Comparison of ENCODE assay signal across 8 cellular contexts in the genomic region with DNA sequence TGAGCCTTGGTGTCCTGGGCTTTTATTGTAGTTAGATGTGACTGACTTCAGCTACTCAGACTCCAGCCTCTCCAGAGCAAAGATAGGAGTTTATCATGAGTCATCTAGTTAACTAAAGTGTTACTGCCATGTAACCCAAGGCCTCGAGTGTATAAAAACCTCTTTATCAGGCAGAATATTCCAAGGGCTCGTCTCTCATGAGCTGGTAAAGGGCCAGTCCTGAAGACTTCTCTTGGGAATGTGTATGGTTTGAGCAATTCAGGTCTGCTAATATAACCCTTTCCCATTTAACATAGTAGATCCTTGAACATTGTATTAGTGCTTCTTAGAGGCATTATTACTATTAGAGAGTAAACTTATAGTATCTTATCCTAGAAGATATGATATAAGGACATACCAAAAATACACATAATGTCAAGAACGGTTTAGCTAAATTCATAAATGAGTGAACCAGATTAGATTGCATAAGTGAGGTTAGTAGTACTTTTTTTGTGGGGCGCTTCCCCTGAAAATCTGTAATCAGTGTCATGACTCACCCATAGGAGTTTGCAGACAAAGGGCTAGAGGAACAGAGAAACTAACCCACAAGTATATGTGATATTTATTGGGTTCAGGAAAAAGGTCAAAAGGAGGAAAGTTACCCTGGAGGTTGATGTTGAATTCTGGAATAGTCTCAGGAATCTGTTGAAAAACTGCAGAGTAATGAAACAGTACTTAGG. TPM values are rescaled to one million over a fixed set of nuclear protein-coding genes. Genes with fewer than 3 reads are reported as not detected.
DNase-seq lines count a peak whose midpoint lies in the region; ATAC-seq lines count a peak whose summit lies in the region.

No MANE protein-coding gene starts in this region.

- H3K4me2 ChIP-seq in skeletal muscle satellite cell (ENCODE audit: low read length) = peak overlapping the region; percentile 43

- peaks cover 46% of the 10 kb centered on the region for H3K4me1 ChIP-seq in skeletal muscle satellite cell (ENCODE audit: control insufficient read depth, insufficient read depth, low read length)

- no peaks in the 10 kb centered on the region for H3K36me3 ChIP-seq in skeletal muscle satellite cell (ENCODE audit: insufficient read depth, low read length)

- peak overlapping the region; percentile 15 for H3K4me3 ChIP-seq in skeletal muscle satellite cell (ENCODE audit: low read length)

- DNase-seq in HS-5 (ENCODE audit: low read depth) (peak; percentile 70), dedifferentiated amniotic fluid mesenchymal stem cell (ENCODE audit: extremely low spot score) (peak; percentile 22), NCI-H510A (lab: John Stamatoyannopoulos, UW) (no peak), NCI-H2107 treated with DMSO at 0.1 percent for 48 hours (lab: John Stamatoyannopoulos, UW; ENCODE audit: unreplicated experiment) (no peak)
- no peak for DNase-seq in activated CD4-positive, alpha-beta T cell treated with anti-CD3 and anti-CD28 coated beads for 48 hours

- peak; percentile 45 for ATAC-seq in GM19395 (IDR thresholded peaks at IDR 0.05; ENCODE audit: unreplicated experiment)
- ATAC-seq in HG03469 (IDR thresholded peaks at IDR 0.05; ENCODE audit: unreplicated experiment) = no peak

- H3K9ac ChIP-seq in skeletal muscle satellite cell (ENCODE audit: low read depth, low read length) = peak overlapping the region; percentile 28

- H3K9me3 ChIP-seq in skeletal muscle satellite cell (replicated peaks; ENCODE audit: low read length) = no peaks in the 10 kb centered on the region

- no peaks in the 10 kb centered on the region for H3K27me3 ChIP-seq in skeletal muscle satellite cell (ENCODE audit: control insufficient read depth, insufficient read depth, low read length)

RNA-seq across cellular contexts. Expression of a gene that starts 16.0 kb away (rescaled TPM):
- 24.7 and 34.0 TPM in 2 replicates for total RNA-seq in skeletal muscle satellite cell (2012; rRNA removed)

Comparison
In these comparisons a context has a peak if more than half of its experiments do, and no peak if none do; other contexts are left out.
1. DNase-seq: peak in HS-5 (single experiment) and dedifferentiated amniotic fluid mesenchymal stem cell (single experiment); none in activated CD4-positive, alpha-beta T cell treated with anti-CD3 and anti-CD28 coated beads for 48 hours (single experiment), NCI-H510A (single experiment) and NCI-H2107 treated with DMSO at 0.1 percent for 48 hours (single experiment).